ENCODE assay signal across 27 cellular contexts in genomic region chr4:9949573-9949972, GRCh38.
"Had no signal": no experiment of that assay in that cellular context is flagged by ENCODE, and none has a peak within 500 bp of the region (broad histone marks: within the 10 kb centered on the region; RNA-seq: fewer than 3 reads in every experiment).

No MANE protein-coding gene starts in this region.

- H3K36me3 ChIP-seq: heart right ventricle, lower lobe of right lung, ovary, sigmoid colon, stomach, thyroid gland had no signal

- H3K9me3 ChIP-seq: esophagus squamous epithelium, heart right ventricle, lower lobe of right lung, ovary, psoas muscle, sigmoid colon, stomach, thyroid gland had no signal

- H3K27ac ChIP-seq: esophagus squamous epithelium, heart right ventricle, lower lobe of right lung, ovary, psoas muscle, sigmoid colon, stomach, thyroid gland had no signal

- FAIRE-seq: colon, endothelial cell of umbilical vein, islet of Langerhans had no signal

- ATAC-seq: heart right ventricle; left colon; left ventricle myocardium superior; lower lobe of right lung; natural killer cell; psoas muscle; right cardiac atrium; stimulated activated effector memory CD8-positive, alpha-beta T cell treated with anti-CD3 and anti-CD28 coated beads, Interleukin-12 subunit alpha, Interleukin-12 subunit beta, amount 100 ng/mL, for 72 hours had no signal

- H3K9me3 Mint-ChIP-seq: natural killer cell; stimulated activated effector memory CD8-positive, alpha-beta T cell treated with anti-CD3 and anti-CD28 coated beads, Interleukin-12 subunit alpha, Interleukin-12 subunit beta, amount 100 ng/mL, for 72 hours had no signal

- DNase-seq: effector CD8-positive, alpha-beta T cell; esophagus squamous epithelium; foreskin melanocyte; glutamatergic neuron; heart right ventricle; hippocampal formation; kidney glomerular epithelial cell; left colon; left ventricle myocardium superior; lower lobe of right lung; natural killer cell; nucleus accumbens; ovary; posterior cingulate gyrus; psoas muscle; right cardiac atrium; sigmoid colon; stimulated activated CD4-positive, alpha-beta T cell treated with anti-CD3 and anti-CD28 coated beads, Interleukin-2, amount 100 ng/mL, for 24 hours; stimulated activated CD4-positive, alpha-beta T cell treated with anti-CD3 and anti-CD28 coated beads, Interleukin-4, amount 100 ng/mL, for 24 hours; stimulated activated naive CD4-positive, alpha-beta T cell treated with Interleukin-2 at 50 U/mL for 16 hours; stomach; thyroid gland; trophoblast cell had no signal

- H3K27ac Mint-ChIP-seq: natural killer cell; stimulated activated effector memory CD8-positive, alpha-beta T cell treated with anti-CD3 and anti-CD28 coated beads, Interleukin-12 subunit alpha, Interleukin-12 subunit beta, amount 100 ng/mL, for 72 hours had no signal

- H3K4me1 ChIP-seq: esophagus squamous epithelium, lower lobe of right lung, sigmoid colon, thyroid gland had no signal

- H3K4me3 ChIP-seq: esophagus squamous epithelium, heart right ventricle, lower lobe of right lung, ovary, psoas muscle, sigmoid colon, stomach, thyroid gland had no signal

- H3K27me3 ChIP-seq: esophagus squamous epithelium, heart right ventricle, ovary, sigmoid colon, stomach, thyroid gland had no signal

- H3K4me1 Mint-ChIP-seq: natural killer cell; stimulated activated effector memory CD8-positive, alpha-beta T cell treated with anti-CD3 and anti-CD28 coated beads, Interleukin-12 subunit alpha, Interleukin-12 subunit beta, amount 100 ng/mL, for 72 hours had no signal

- H3K4me3 Mint-ChIP-seq: natural killer cell; stimulated activated effector memory CD8-positive, alpha-beta T cell treated with anti-CD3 and anti-CD28 coated beads, Interleukin-12 subunit alpha, Interleukin-12 subunit beta, amount 100 ng/mL, for 72 hours had no signal

- H3K36me3 Mint-ChIP-seq: natural killer cell; stimulated activated effector memory CD8-positive, alpha-beta T cell treated with anti-CD3 and anti-CD28 coated beads, Interleukin-12 subunit alpha, Interleukin-12 subunit beta, amount 100 ng/mL, for 72 hours had no signal
